8 cellular contexts compared by ENCODE assay signal in the genomic region with DNA sequence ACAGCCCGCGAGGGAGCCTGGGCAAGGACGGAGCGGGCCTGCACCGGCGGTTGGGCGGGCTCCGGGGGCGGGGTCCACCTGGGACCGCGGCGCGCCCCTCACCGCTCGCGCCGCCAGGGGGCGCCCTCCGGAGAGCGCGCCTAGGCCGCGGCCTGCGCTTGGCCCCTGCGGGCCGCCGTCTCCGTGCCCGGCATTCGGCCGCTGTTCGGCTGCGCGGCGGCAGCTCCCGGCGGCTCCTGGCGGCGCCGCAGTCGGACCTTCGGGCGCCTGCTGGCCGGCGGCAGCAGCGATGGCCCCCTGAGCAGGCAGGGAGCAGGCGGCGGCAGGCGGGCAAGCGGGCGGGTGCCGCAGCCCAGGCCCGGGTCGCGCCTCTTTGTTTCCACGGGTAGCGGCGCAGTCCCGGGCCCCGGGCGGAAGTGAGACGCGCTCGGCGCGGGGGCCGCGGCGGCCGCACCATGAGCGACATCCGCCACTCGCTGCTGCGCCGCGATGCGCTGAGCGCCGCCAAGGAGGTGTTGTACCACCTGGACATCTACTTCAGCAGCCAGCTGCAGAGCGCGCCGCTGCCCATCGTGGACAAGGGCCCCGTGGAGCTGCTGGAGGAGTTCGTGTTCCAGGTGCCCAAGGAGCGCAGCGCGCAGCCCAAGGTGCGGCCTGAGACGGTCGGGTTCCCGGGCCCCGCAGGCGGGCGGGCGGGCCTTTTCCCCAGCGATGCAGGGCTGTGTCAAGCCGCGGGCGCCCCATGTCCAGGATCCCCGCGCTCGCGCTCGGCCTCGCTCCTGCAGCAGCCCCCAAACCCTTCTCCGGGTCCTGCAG. TPM values are rescaled to one million over a fixed set of nuclear protein-coding genes. Genes with fewer than 3 reads are reported as not detected.
DNase-seq lines count a peak whose midpoint lies in the region; ATAC-seq and TF ChIP-seq lines count a peak whose summit lies in the region.

Gene INTS15, plus strand, starts transcription at position 193 of the 816 bp plus-strand sequence. Its CDS starts 263 bp downstream, at position 456.

- no peaks in the 10 kb centered on the region; the same call in 1 of the 2 replicates for H3K9me3 ChIP-seq in AG04450 (ENCODE audit: control insufficient read depth, insufficient read depth, low read length)

- H3K36me3 ChIP-seq in kidney epithelial cell (ENCODE audit: control insufficient read depth, insufficient read depth, low read length): peaks cover 2% of the 10 kb centered on the region

- POLR2A ChIA-PET in AG04450 (lab: Yijun Ruan, JAX): interaction anchor here (1.2 to 1.6 kb wide), 2 partner anchors 12 to 47 kb away, joined by 5 read pairs; partner anchors contain the start of gene ZNF316

- peaks cover 62% of the 10 kb centered on the region for H3K36me3 Mint-ChIP-seq in central memory CD8-positive, alpha-beta T cell (ENCODE audit: insufficient read depth)

- peak within 1 kb of the TSS; percentile 52 for H3K27ac ChIP-seq in AG04450 (ENCODE audit: low read depth, low read length)

- no peaks in the 10 kb centered on the region for H3K27me3 Mint-ChIP-seq in central memory CD8-positive, alpha-beta T cell

- TF ChIP-seq CTCF in AG04450 (IDR thresholded peaks at IDR 0.05; ENCODE audit: low read depth, low read length): peak; percentile 34
- no peak for TF ChIP-seq CTCF in kidney epithelial cell (IDR thresholded peaks at IDR 0.05; ENCODE audit: insufficient read depth, low read length, poor library complexity, severe bottlenecking)

- CTCF ChIA-PET in AG04450 (lab: Charles Lee): interaction anchor here (0.6 to 3.0 kb wide), 8 partner anchors 12 to 266 kb away, joined by 3 to 13 read pairs (median 4); partner anchors contain the start of gene ZDHHC4

- H3K27me3 ChIP-seq in AG04450 (ENCODE audit: control insufficient read depth, insufficient read depth, low read length): no peaks in the 10 kb centered on the region
- H3K27me3 ChIP-seq in kidney epithelial cell (ENCODE audit: control insufficient read depth, insufficient read depth, low read length): no peaks in the 10 kb centered on the region

- H3K4me1 Mint-ChIP-seq in central memory CD8-positive, alpha-beta T cell: peaks cover 7% of the 10 kb centered on the region

- peak; percentile 82 for ATAC-seq in GM18520 (IDR thresholded peaks at IDR 0.05; ENCODE audit: unreplicated experiment)
- ATAC-seq in HG03060 (IDR thresholded peaks at IDR 0.05; ENCODE audit: low read depth, unreplicated experiment): peak; percentile 48
- peak; percentile 90 for ATAC-seq in central memory CD8-positive, alpha-beta T cell (replicated peaks; ENCODE audit: extremely low read depth, poor library complexity, severe bottlenecking)

- DNase-seq in AG04450 (ENCODE audit: low read depth, low spot score): peak; percentile 39
- DNase-seq in NCI-H2196 (lab: John Stamatoyannopoulos, UW; ENCODE audit: unreplicated experiment): peak; percentile 92
- DNase-seq in activated CD4-positive, CD25-positive, alpha-beta regulatory T cell treated with anti-CD3 and anti-CD28 coated beads, Interleukin-2, amount 50 U/mL, for 16 hours (ENCODE audit: low read depth, low spot score): peak; percentile 65
- DNase-seq in central memory CD8-positive, alpha-beta T cell (ENCODE audit: low spot score in 2 of 2): peak; percentile 75 to 79
- DNase-seq in kidney epithelial cell (ENCODE audit: low read depth): no peak
- DNase-seq in stimulated activated CD4-positive, alpha-beta T cell treated with anti-CD3 and anti-CD28 coated beads, Interleukin-15, amount 100 ng/mL, for 48 hours (ENCODE audit: low read depth in 2 of 2): peak; percentile 57 to 76

- H3K27ac Mint-ChIP-seq in central memory CD8-positive, alpha-beta T cell (ENCODE audit: low read depth): peak within 1 kb of the TSS; percentile 93

- H3K4me3 Mint-ChIP-seq in central memory CD8-positive, alpha-beta T cell: peak within 1 kb of the TSS; percentile 96

- H3K9me3 Mint-ChIP-seq in central memory CD8-positive, alpha-beta T cell: no peaks in the 10 kb centered on the region

- peak within 1 kb of the TSS; percentile 95 for H3K4me3 ChIP-seq in AG04450 (ENCODE audit: low read depth, low read length)
- peak within 1 kb of the TSS; percentile 68 for H3K4me3 ChIP-seq in kidney epithelial cell (ENCODE audit: low read depth, low read length)

RNA-seq across cellular contexts. Expression of gene INTS15, which starts in this region (rescaled TPM):
- 17.1 and 17.6 TPM in 2 replicates for polyA plus RNA-seq in AG04450 (2011; rRNA removed)
- polyA minus RNA-seq in AG04450 (2011; rRNA and poly(A)+ RNA removed): 12.9 and 17.7 TPM in 2 replicates
- total RNA-seq in kidney epithelial cell: 36.0 and 44.2 TPM in 2 replicates
